In genomic region chr11:127071606-127072005, GRCh38 we compare ENCODE assay signal across 18 cellular contexts.
DNase-seq lines count a peak whose midpoint lies in the region; ATAC-seq, FAIRE-seq and TF ChIP-seq lines count a peak whose summit lies in the region.
"Had no signal": no experiment of that assay in that cellular context is flagged by ENCODE, and none has a peak within 500 bp of the region (broad histone marks: within the 10 kb centered on the region; RNA-seq: fewer than 3 reads in every experiment).

No MANE protein-coding gene starts in this region.

- H3K9me3 ChIP-seq in esophagus muscularis mucosa (no peaks in the 10 kb centered on the region), kidney (ENCODE audit: control insufficient read depth in 1 of 2, low read length in 2 of 2) (no peaks in the 10 kb centered on the region)
- H3K9me3 ChIP-seq: Peyer's patch had no signal

- no peak for TF ChIP-seq POLR2A in esophagus muscularis mucosa (IDR thresholded peaks at IDR 0.05; ENCODE audit: low read depth)

- H3K4me1 ChIP-seq in esophagus muscularis mucosa, result no peaks in the 10 kb centered on the region
- H3K4me1 ChIP-seq in kidney (ENCODE audit: control insufficient read depth in 1 of 2, insufficient read depth in 1 of 2, low read depth in 1 of 2, low read length in 2 of 2), result no peaks in the 10 kb centered on the region
- H3K4me1 ChIP-seq: Peyer's patch had no signal

- ATAC-seq in left cardiac atrium, result no peak
- ATAC-seq: T-helper 17 cell had no signal

- TF ChIP-seq CTCF in esophagus muscularis mucosa (IDR thresholded peaks at IDR 0.05) (no peak), kidney (IDR thresholded peaks at IDR 0.05; ENCODE audit: borderline replicate concordance, extremely low read depth, insufficient read depth) (no peak)

- FAIRE-seq in kidney (lab: Jason Lieb, UNC), result no peak
- FAIRE-seq: H1, TTC549 had no signal

- no peak for TF ChIP-seq EP300 in esophagus muscularis mucosa (IDR thresholded peaks at IDR 0.05)

- no peak overlapping the region for H3K9ac ChIP-seq in kidney (ENCODE audit: low read length in 2 of 2)

- intact Hi-C loops in esophagus muscularis mucosa (cut with DNase I) (no loop called here), kidney (cut with DNase I) (no loop called here), left cardiac atrium (cut with DNase I) (no loop called here)

- DNase-seq in DMS53 (lab: John Stamatoyannopoulos, UW) (peak; percentile 58), DMS53 treated with DMSO at 0.1 percent for 48 hours (lab: John Stamatoyannopoulos, UW; ENCODE audit: unreplicated experiment) (no peak), COLO668 (lab: John Stamatoyannopoulos, UW; ENCODE audit: unreplicated experiment) (peak; percentile 79), NCI-H510A (lab: John Stamatoyannopoulos, UW) (peak; percentile 56), esophagus muscularis mucosa (ENCODE audit: extremely low spot score) (peak; percentile 55), kidney (no peak), Ammon's horn (ENCODE audit: low spot score) (no peak), left cardiac atrium (no peak)
- DNase-seq: 8988T, MV-4-11, NCI-H2171, Peyer's patch, Right ventricle myocardium superior, T-helper 17 cell had no signal

- peaks cover 0 to 4% (median 0%) of the 10 kb centered on the region in 4 donors for H3K27me3 ChIP-seq in esophagus muscularis mucosa
- H3K27me3 ChIP-seq: Peyer's patch had no signal

- no peaks in the 10 kb centered on the region for H3K36me3 ChIP-seq in esophagus muscularis mucosa
- H3K36me3 ChIP-seq in kidney (ENCODE audit: control insufficient read depth in 1 of 2, insufficient read depth in 2 of 2, low read length in 2 of 2), result no peaks in the 10 kb centered on the region
- H3K36me3 ChIP-seq: Peyer's patch had no signal

- 63% methylated on average over 6 of the region's 7 CpGs for WGBS in esophagus muscularis mucosa

- no peak overlapping the region for H3K27ac ChIP-seq in esophagus muscularis mucosa (replicated peaks in 1 of 4)
- no peak overlapping the region for H3K27ac ChIP-seq in kidney (ENCODE audit: low read depth in 2 of 2, low read length in 2 of 2)
- H3K27ac ChIP-seq: C4-2B, HL-60, Peyer's patch had no signal

- H3K4me3 ChIP-seq in esophagus muscularis mucosa (no peak overlapping the region), kidney (ENCODE audit: low read length in 2 of 2) (no peak overlapping the region)
- H3K4me3 ChIP-seq: Peyer's patch had no signal

Comparison
In these comparisons a context has a peak if more than half of its experiments do, and no peak if none do; other contexts are left out.
1. DNase-seq: peak in DMS53 (single experiment), COLO668 (single experiment), NCI-H510A (single experiment) and esophagus muscularis mucosa (single experiment); none in DMS53 treated with DMSO at 0.1 percent for 48 hours (single experiment), kidney (single experiment), Ammon's horn (single experiment) and left cardiac atrium (single experiment).